ENCODE assay signal across 15 cellular contexts in the genomic region with DNA sequence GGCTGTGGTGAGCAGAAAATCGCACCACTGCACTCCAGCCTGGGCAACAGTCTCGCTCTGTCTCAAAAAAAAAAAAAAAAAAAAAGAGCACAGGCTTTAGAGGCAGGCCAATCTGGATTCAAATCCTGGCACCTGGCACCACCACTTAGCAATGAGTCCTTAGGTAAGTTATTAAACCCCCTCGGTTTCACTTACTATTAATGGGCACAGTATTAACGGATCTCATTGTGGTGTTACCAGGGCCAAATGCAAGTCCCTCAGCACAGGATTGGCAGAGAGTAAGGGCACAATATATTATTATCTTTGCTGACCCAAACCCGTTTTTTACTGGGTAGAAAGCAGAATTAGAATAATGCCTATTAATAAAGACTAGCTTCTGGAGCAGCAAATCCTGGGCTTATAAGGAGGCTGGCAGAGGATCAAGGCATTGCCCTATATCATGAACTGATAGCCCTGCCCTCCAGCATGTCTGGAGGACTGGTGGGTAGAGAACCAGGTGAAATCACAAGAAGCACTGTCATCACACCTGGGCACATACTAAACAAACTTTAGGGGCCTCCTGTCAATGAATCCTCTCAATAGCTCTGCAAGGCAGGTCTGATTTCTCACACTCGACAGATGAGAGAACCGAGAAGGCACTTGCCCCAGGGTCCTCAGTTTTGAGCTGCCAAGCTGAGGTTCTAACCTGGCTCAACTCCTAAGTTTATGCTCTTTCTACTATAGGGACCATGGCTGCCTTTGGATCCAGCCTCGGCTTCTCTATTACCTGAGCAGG. TPM values are rescaled to one million over a fixed set of nuclear protein-coding genes. Genes with fewer than 3 reads are reported as not detected.
DNase-seq lines count a peak whose midpoint lies in the region; ATAC-seq and TF ChIP-seq lines count a peak whose summit lies in the region.
"Had no signal": no experiment of that assay in that cellular context is flagged by ENCODE, and none has a peak within 500 bp of the region (broad histone marks: within the 10 kb centered on the region; RNA-seq: fewer than 3 reads in every experiment).

No MANE protein-coding gene starts in this region.

- H3F3A ChIP-seq in GM23248 (ENCODE audit: insufficient read depth) = peaks cover 37% of the 10 kb centered on the region

- TF ChIP-seq CTCF in WTC11 (IDR thresholded peaks at IDR 0.05) = no peak

- H3K36me3 Mint-ChIP-seq in stimulated activated naive B cell treated with anti-CD40 and anti-IgM and Interleukin-4, amounts not matched to agents 10 μg/mL and 1 μg/mL and 100 μg/mL, for 72 hours = peaks cover 3 to 4% of the 10 kb centered on the region in 2 donors
- peaks cover 12% of the 10 kb centered on the region for H3K36me3 Mint-ChIP-seq in WTC11
- H3K36me3 Mint-ChIP-seq: activated naive CD8-positive, alpha-beta T cell treated with anti-CD3 and anti-CD28 coated beads for 36 hours had no signal

- no peak for TF ChIP-seq POLR2A in GM18505 (IDR thresholded peaks at IDR 0.05; ENCODE audit: borderline replicate concordance, extremely low read depth, insufficient read depth, insufficient read length)

- peaks cover 0 to under 1% of the 10 kb centered on the region in 2 donors for H3K9me3 Mint-ChIP-seq in stimulated activated naive B cell treated with anti-CD40 and anti-IgM and Interleukin-4, amounts not matched to agents 10 μg/mL and 1 μg/mL and 100 μg/mL, for 72 hours
- H3K9me3 Mint-ChIP-seq in WTC11 = no peaks in the 10 kb centered on the region
- H3K9me3 Mint-ChIP-seq: activated naive CD8-positive, alpha-beta T cell treated with anti-CD3 and anti-CD28 coated beads for 36 hours; CD4-positive, CD25-positive, alpha-beta regulatory T cell had no signal

- H3K27ac ChIP-seq in GM23248 (peak overlapping the region; percentile 97), angular gyrus (ENCODE audit: low read depth, low read length) (peak overlapping the region; percentile 53), mesodermal cell (ENCODE audit: low read depth, low read length, severe bottlenecking) (peak overlapping the region; percentile 95)

- H3K36me3 ChIP-seq in GM23248 (ENCODE audit: low read depth) = no peaks in the 10 kb centered on the region
- H3K36me3 ChIP-seq in mesodermal cell (ENCODE audit: control insufficient read depth, insufficient read depth, low read length) = peaks cover 67% of the 10 kb centered on the region

- peak overlapping the region; percentile 83 for H3K9ac ChIP-seq in GM23248

- no peaks in the 10 kb centered on the region for H3K9me2 ChIP-seq in GM23248 (ENCODE audit: insufficient read depth)

- no peak for DNase-seq in GM23248
- DNase-seq in stimulated activated naive B cell treated with anti-CD40 and anti-IgM and Interleukin-4, amounts not matched to agents 10 μg/mL and 1 μg/mL and 100 μg/mL, for 72 hours = no peak
- DNase-seq in WTC11 (ENCODE audit: low spot score) = no peak
- DNase-seq in NCI-H345 (lab: John Stamatoyannopoulos, UW) = no peak
- DNase-seq: activated naive CD8-positive, alpha-beta T cell treated with anti-CD3 and anti-CD28 coated beads for 36 hours; CD4-positive, CD25-positive, alpha-beta regulatory T cell; GF-D8; NCI-H524 treated with DMSO at 0.1 percent for 48 hours; SHP77 treated with DMSO at 0.1 percent for 48 hours; stimulated activated CD4-positive, alpha-beta T cell treated with anti-CD3 and anti-CD28 coated beads, Interleukin-2, amount 100 ng/mL, for 24 hours; stimulated activated naive CD4-positive, alpha-beta T cell treated with Interleukin-2 at 50 U/mL for 16 hours had no signal

- POLR2A ChIA-PET in WTC11 (lab: Charles Lee) = interaction anchor here (0.6 kb wide), 1 partner anchor 180 kb away, joined by 3 read pairs; no protein-coding TSS in a partner anchor

- peak overlapping the region; percentile 62 for H3K27ac Mint-ChIP-seq in stimulated activated naive B cell treated with anti-CD40 and anti-IgM and Interleukin-4, amounts not matched to agents 10 μg/mL and 1 μg/mL and 100 μg/mL, for 72 hours
- no peak overlapping the region for H3K27ac Mint-ChIP-seq in WTC11
- H3K27ac Mint-ChIP-seq: activated naive CD8-positive, alpha-beta T cell treated with anti-CD3 and anti-CD28 coated beads for 36 hours; CD4-positive, CD25-positive, alpha-beta regulatory T cell had no signal

- no peaks in the 10 kb centered on the region for H3K27me3 ChIP-seq in GM23248 (replicated peaks; ENCODE audit: insufficient read depth)

- peak overlapping the region; percentile 87 for H3K4me2 ChIP-seq in GM23248 (ENCODE audit: unreplicated experiment)

- H3K9me3 ChIP-seq in GM23248 (ENCODE audit: low read depth) = no peaks in the 10 kb centered on the region
- H3K9me3 ChIP-seq in mesodermal cell (ENCODE audit: control insufficient read depth, low read length) = no peaks in the 10 kb centered on the region

- H3K27me3 Mint-ChIP-seq in stimulated activated naive B cell treated with anti-CD40 and anti-IgM and Interleukin-4, amounts not matched to agents 10 μg/mL and 1 μg/mL and 100 μg/mL, for 72 hours = peaks cover 4 to 8% of the 10 kb centered on the region in 2 donors
- no peaks in the 10 kb centered on the region for H3K27me3 Mint-ChIP-seq in WTC11 (ENCODE audit: low read depth)
- H3K27me3 Mint-ChIP-seq: activated naive CD8-positive, alpha-beta T cell treated with anti-CD3 and anti-CD28 coated beads for 36 hours; CD4-positive, CD25-positive, alpha-beta regulatory T cell had no signal

- no peak overlapping the region for H2AFZ ChIP-seq in GM23248

- CTCF ChIA-PET in WTC11 (lab: Charles Lee) = interaction anchor here (0.8 to 10.5 kb wide), 15 partner anchors 10 to 283 kb away, joined by 3 to 131 read pairs (median 14); a partner anchor contains a TSS

- in situ Hi-C loops in GM23248 (cut with MboI) = no loop called here

- H3K4me1 ChIP-seq in GM23248 (ENCODE audit: insufficient read depth) (peaks cover 30% of the 10 kb centered on the region), mesodermal cell (ENCODE audit: control insufficient read depth, insufficient read depth, low read length, poor library complexity, severe bottlenecking) (peaks cover 38% of the 10 kb centered on the region)

- peaks cover 33% of the 10 kb centered on the region for H3K79me2 ChIP-seq in GM23248 (ENCODE audit: insufficient read depth)

- 56 to 65% methylated on average over 7 to 8 of the region's 8 CpGs for WGBS in GM23248 (ENCODE audit: low coverage in 1 of 2, low lambda C conversion rate in 2 of 2, missing lambda C conversion rate in 2 of 2), 2 experiments
- 87 to 92% methylated on average over 6 to 8 of the region's 8 CpGs for WGBS in mesodermal cell (ENCODE audit: insufficient coverage in 2 of 2), 2 experiments

- peaks cover 35 to 47% of the 10 kb centered on the region in 2 donors for H3K4me1 Mint-ChIP-seq in stimulated activated naive B cell treated with anti-CD40 and anti-IgM and Interleukin-4, amounts not matched to agents 10 μg/mL and 1 μg/mL and 100 μg/mL, for 72 hours
- H3K4me1 Mint-ChIP-seq in WTC11 = peaks cover 36% of the 10 kb centered on the region

- no peak overlapping the region for H3K4me3 Mint-ChIP-seq in stimulated activated naive B cell treated with anti-CD40 and anti-IgM and Interleukin-4, amounts not matched to agents 10 μg/mL and 1 μg/mL and 100 μg/mL, for 72 hours
- H3K4me3 Mint-ChIP-seq in WTC11 = no peak overlapping the region
- H3K4me3 Mint-ChIP-seq: activated naive CD8-positive, alpha-beta T cell treated with anti-CD3 and anti-CD28 coated beads for 36 hours had no signal

- no peak overlapping the region for H3K4me3 ChIP-seq in GM23248
- no peak overlapping the region for H3K4me3 ChIP-seq in mesodermal cell (ENCODE audit: extremely low read depth, insufficient read depth, low read length, poor library complexity, severe bottlenecking)

- ATAC-seq in stimulated activated naive B cell treated with anti-CD40 and anti-IgM and Interleukin-4, amounts not matched to agents 10 μg/mL and 1 μg/mL and 100 μg/mL, for 72 hours (replicated peaks) = no peak
- no peak for ATAC-seq in WTC11
- no peak for ATAC-seq in GM18505 (IDR thresholded peaks at IDR 0.05; ENCODE audit: unreplicated experiment)
- no peak for ATAC-seq in GM18858 (IDR thresholded peaks at IDR 0.05; ENCODE audit: unreplicated experiment)

- H4K20me1 ChIP-seq in GM23248 (ENCODE audit: insufficient read depth) = no peaks in the 10 kb centered on the region

TF ChIP-seq in WTC11, 78 proteins besides CTCF, POLR2A, EP300 and RAD21 (continues in another document):
- TF ChIP-seq HMGA2 (CRISPR knock-in tag; IDR thresholded peaks at IDR 0.05) (no peak), OVOL2 (CRISPR knock-in tag; IDR thresholded peaks at IDR 0.05; ENCODE audit: borderline replicate concordance) (no peak)

RNA-seq across cellular contexts. Expression of a gene that starts 17.7 kb away (rescaled TPM):
- total RNA-seq in GM23248 (2014; rRNA removed; shearing (Covaris generic)) = 2.2 and 3.2 TPM in 2 replicates
- polyA plus RNA-seq in GM23248 (2016; fragmentation: Nextera tagmentation; extraction: Ambion mirVana) = 1.8 and 2.5 TPM in 2 replicates
- 5.4 TPM for polyA plus RNA-seq in mesodermal cell (2013, experiment 1 of 2)
- 5.2 TPM for polyA plus RNA-seq in mesodermal cell (2013, experiment 2 of 2)
- total RNA-seq in WTC11 (2021) = 1.1 to 1.5 TPM (median 1.1 TPM) in 3 replicates
- total RNA-seq: activated naive CD8-positive, alpha-beta T cell treated with anti-CD3 and anti-CD28 coated beads for 36 hours; CD4-positive, CD25-positive, alpha-beta regulatory T cell had no signal
- polyA plus RNA-seq: CD4-positive, CD25-positive, alpha-beta regulatory T cell had no signal

RNA-seq across cellular contexts. Expression of a gene that starts 21.7 kb away (rescaled TPM):
- total RNA-seq in GM23248 (2014; rRNA removed; shearing (Covaris generic)) = 0.38 and 0.54 TPM in 2 replicates
- polyA plus RNA-seq in GM23248 (2016; fragmentation: Nextera tagmentation; extraction: Ambion mirVana) = 0.11 and 0.16 TPM in 2 replicates
- 23.1 TPM for polyA plus RNA-seq in mesodermal cell (2013, experiment 1 of 2)
- 20.8 TPM for polyA plus RNA-seq in mesodermal cell (2013, experiment 2 of 2)
- 4.5 to 6.1 TPM (median 5.1 TPM) in 3 replicates for total RNA-seq in WTC11 (2021)
- total RNA-seq: activated naive CD8-positive, alpha-beta T cell treated with anti-CD3 and anti-CD28 coated beads for 36 hours; CD4-positive, CD25-positive, alpha-beta regulatory T cell had no signal
- polyA plus RNA-seq: CD4-positive, CD25-positive, alpha-beta regulatory T cell had no signal

RNA-seq across cellular contexts. Expression of a gene that starts 30.8 kb away (rescaled TPM):
- 44.6 and 53.1 TPM in 2 replicates for total RNA-seq in GM23248 (2014; rRNA removed; shearing (Covaris generic))
- polyA plus RNA-seq in GM23248 (2016; fragmentation: Nextera tagmentation; extraction: Ambion mirVana) = 74.4 and 77.4 TPM in 2 replicates
- 115 TPM for polyA plus RNA-seq in mesodermal cell (2013, experiment 1 of 2)
- 92.6 TPM for polyA plus RNA-seq in mesodermal cell (2013, experiment 2 of 2)
- total RNA-seq in WTC11 (2021) = 28.1 to 29.4 TPM (median 29.1 TPM) in 3 replicates
